In the genomic region with DNA sequence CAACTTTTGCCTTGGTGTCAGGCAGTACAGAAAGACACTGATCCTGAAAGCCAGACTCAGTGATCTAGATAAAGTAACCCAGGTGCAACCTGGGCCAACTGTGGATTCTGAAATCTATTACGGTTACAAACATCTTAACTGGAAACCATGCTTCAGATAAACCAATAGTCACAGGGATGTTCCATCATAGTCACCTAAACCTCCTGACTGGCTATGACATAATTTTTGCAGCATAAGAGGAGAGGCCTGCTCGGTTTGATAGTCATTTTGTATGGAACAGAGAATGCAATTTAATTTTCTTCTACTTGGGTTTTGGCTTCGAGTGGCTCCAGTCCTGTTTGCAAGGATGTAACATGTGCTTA, we compare ENCODE assay signal across 17 cellular contexts. TPM values are rescaled to one million over a fixed set of nuclear protein-coding genes. Genes with fewer than 3 reads are reported as not detected.
DNase-seq lines count a peak whose midpoint lies in the region; ATAC-seq and TF ChIP-seq lines count a peak whose summit lies in the region.
"Had no signal": no experiment of that assay in that cellular context is flagged by ENCODE, and none has a peak within 500 bp of the region (broad histone marks: within the 10 kb centered on the region; RNA-seq: fewer than 3 reads in every experiment).

No MANE protein-coding gene starts in this region.

- no peak overlapping the region for H3K4me3 ChIP-seq in right atrium auricular region
- no peak overlapping the region for H3K4me3 ChIP-seq in OCI-LY1 (ENCODE audit: low read depth, low read length, poor library complexity, severe bottlenecking)
- no peak overlapping the region for H3K4me3 ChIP-seq in thyroid gland (replicated peaks in 1 of 3)
- H3K4me3 ChIP-seq: K562, testis had no signal

- H3K27me3 Mint-ChIP-seq in central memory CD8-positive, alpha-beta T cell: no peaks in the 10 kb centered on the region
- peaks cover 13% of the 10 kb centered on the region for H3K27me3 Mint-ChIP-seq in chondrocyte (ENCODE audit: low read depth)

- H2AFZ ChIP-seq in OCI-LY1 (ENCODE audit: low read length): no peak overlapping the region
- H2AFZ ChIP-seq: parathyroid adenoma had no signal

- H3K9ac ChIP-seq in OCI-LY1 (ENCODE audit: low read length): no peak overlapping the region
- H3K9ac ChIP-seq: parathyroid adenoma had no signal

- H3K9me3 ChIP-seq in right atrium auricular region: no peaks in the 10 kb centered on the region
- no peaks in the 10 kb centered on the region for H3K9me3 ChIP-seq in OCI-LY1 (ENCODE audit: low read length)
- H3K9me3 ChIP-seq in thyroid gland: no peaks in the 10 kb centered on the region
- H3K9me3 ChIP-seq: testis had no signal

- ATAC-seq in left cardiac atrium: no peak
- no peak for ATAC-seq in central memory CD8-positive, alpha-beta T cell (replicated peaks; ENCODE audit: extremely low read depth, poor library complexity, severe bottlenecking)
- no peak for ATAC-seq in esophagus mucosa
- ATAC-seq: foreskin keratinocyte, K562 had no signal

- no peaks in the 10 kb centered on the region for H3K79me2 ChIP-seq in OCI-LY1 (ENCODE audit: insufficient read depth, low read length)

- H3K27ac ChIP-seq in right atrium auricular region: peak overlapping the region; percentile 97 to 98
- H3K27ac ChIP-seq in OCI-LY1 (ENCODE audit: low read depth, low read length, poor library complexity, severe bottlenecking): peak overlapping the region; percentile 58
- H3K27ac ChIP-seq in thyroid gland: peak overlapping the region; percentile 88 to 93 (median 92)
- H3K27ac ChIP-seq: parathyroid adenoma, testis, VCaP had no signal

- 81 to 87% methylated on average over 3 of the region's 3 CpGs for WGBS in thyroid gland, 2 donors

- H3F3A ChIP-seq in OCI-LY1 (ENCODE audit: insufficient read depth, low read length): no peaks in the 10 kb centered on the region

- H3K4me1 Mint-ChIP-seq in central memory CD8-positive, alpha-beta T cell: peaks cover 54% of the 10 kb centered on the region
- H3K4me1 Mint-ChIP-seq in chondrocyte (ENCODE audit: low read depth): peaks cover 3% of the 10 kb centered on the region

- no peaks in the 10 kb centered on the region for H3K9me2 ChIP-seq in OCI-LY1 (ENCODE audit: low read depth, low read length)

- H3K4me1 ChIP-seq in right atrium auricular region (peaks cover 0 to 78% of the 10 kb centered on the region in 2 donors), OCI-LY1 (ENCODE audit: insufficient read depth, low read length, severe bottlenecking) (peaks cover 60% of the 10 kb centered on the region), thyroid gland (peaks cover 29 to 43% of the 10 kb centered on the region in 2 donors)

- no peaks in the 10 kb centered on the region for H3K9me3 Mint-ChIP-seq in central memory CD8-positive, alpha-beta T cell
- H3K9me3 Mint-ChIP-seq in chondrocyte (ENCODE audit: low read depth): no peaks in the 10 kb centered on the region
- H3K9me3 Mint-ChIP-seq: brain, HFFc6 had no signal

- no peak for TF ChIP-seq POLR2A in thyroid gland (IDR thresholded peaks at IDR 0.05)

- no peak for TF ChIP-seq CTCF in right atrium auricular region (IDR thresholded peaks at IDR 0.05)
- TF ChIP-seq CTCF in OCI-LY1 (IDR thresholded peaks at IDR 0.05; ENCODE audit: low read length): no peak
- no peak for TF ChIP-seq CTCF in thyroid gland (IDR thresholded peaks at IDR 0.05)
- no peak for TF ChIP-seq CTCF in chondrocyte (IDR thresholded peaks at IDR 0.05)

- H3K27ac Mint-ChIP-seq in central memory CD8-positive, alpha-beta T cell (ENCODE audit: low read depth): peak overlapping the region; percentile 93
- no peak overlapping the region for H3K27ac Mint-ChIP-seq in chondrocyte (ENCODE audit: unreplicated experiment)
- H3K27ac Mint-ChIP-seq: HFFc6 had no signal

- no peaks in the 10 kb centered on the region for H4K20me1 ChIP-seq in OCI-LY1 (ENCODE audit: insufficient read depth, low read length)

- peak overlapping the region; percentile 26 for H3K4me3 Mint-ChIP-seq in central memory CD8-positive, alpha-beta T cell
- H3K4me3 Mint-ChIP-seq in chondrocyte (ENCODE audit: unreplicated experiment): no peak overlapping the region
- H3K4me3 Mint-ChIP-seq: HFFc6 had no signal

- intact Hi-C loops in left cardiac atrium (cut with DNase I): loop anchor here in 1 of 2 donors (10.0 kb wide), 2 partner anchors 68 to 152 kb away; no protein-coding TSS in a partner anchor
- intact Hi-C loops in thyroid gland (cut with DNase I): loop anchor here (10.0 kb wide), 1 partner anchor 88 kb away; no protein-coding TSS in a partner anchor

- H3K36me3 Mint-ChIP-seq in central memory CD8-positive, alpha-beta T cell (ENCODE audit: insufficient read depth): peaks cover 20% of the 10 kb centered on the region
- H3K36me3 Mint-ChIP-seq in chondrocyte (ENCODE audit: low read depth): no peaks in the 10 kb centered on the region
- H3K36me3 Mint-ChIP-seq: brain had no signal

- H3K36me3 ChIP-seq in right atrium auricular region (no peaks in the 10 kb centered on the region), OCI-LY1 (ENCODE audit: insufficient read depth, low read length) (no peaks in the 10 kb centered on the region), thyroid gland (no peaks in the 10 kb centered on the region)

- H3K27me3 ChIP-seq in right atrium auricular region (no peaks in the 10 kb centered on the region), OCI-LY1 (ENCODE audit: insufficient read depth, low read length) (no peaks in the 10 kb centered on the region), thyroid gland (no peaks in the 10 kb centered on the region)
- H3K27me3 ChIP-seq: foreskin keratinocyte, testis had no signal

- DNase-seq in right atrium auricular region (ENCODE audit: low spot score) (no peak), left cardiac atrium (no peak), thyroid gland (no peak), SK-N-DZ (ENCODE audit: low spot score) (no peak), chondrocyte (ENCODE audit: low spot score) (no peak)
- no peak for DNase-seq in central memory CD8-positive, alpha-beta T cell (ENCODE audit: low spot score in 2 of 2)
- DNase-seq: foreskin keratinocyte; HFFc6; midbrain; stimulated activated CD4-positive, alpha-beta T cell treated with anti-CD3 and anti-CD28 coated beads, Interleukin-12 subunit alpha, Interleukin-12 subunit beta, amount 100 ng/mL, for 4 hours; testis had no signal

- peak overlapping the region; percentile 14; the same call in 1 of the 2 replicates for H3K4me2 ChIP-seq in OCI-LY1 (ENCODE audit: low read length)

RNA-seq across cellular contexts. Expression of a gene that starts 3.7 kb away (rescaled TPM):
- total RNA-seq in right atrium auricular region (10 to 100 TPM; 21.4 to 27.3 TPM), left cardiac atrium (10 to 100 TPM; 37.8 to 47.7 TPM), thyroid gland (10 to 100 TPM; 23.3 to 31.4 (median 28.0) TPM), esophagus mucosa (23.6 TPM), chondrocyte (2.2 to 3.7 TPM (median 2.8 TPM) in 3 replicates)
- 7.2 and 11.4 TPM in 2 replicates for polyA plus RNA-seq in SK-N-DZ (2014; cell fraction: cytosol; rRNA removed)
- 19.2 and 23.3 TPM in 2 replicates for polyA plus RNA-seq in SK-N-DZ (2014; cell fraction: nucleus; rRNA removed)
